Comparison of ENCODE assay signal across 9 cellular contexts in genomic region chr5:177370488-177371119, GRCh38. TPM values are rescaled to one million over a fixed set of nuclear protein-coding genes. Genes with fewer than 3 reads are reported as not detected.
DNase-seq lines count a peak whose midpoint lies in the region; ATAC-seq, FAIRE-seq and TF ChIP-seq lines count a peak whose summit lies in the region.
"Had no signal": no experiment of that assay in that cellular context is flagged by ENCODE, and none has a peak within 500 bp of the region (broad histone marks: within the 10 kb centered on the region; RNA-seq: fewer than 3 reads in every experiment).

No MANE protein-coding gene starts in this region.

- H3K79me1 ChIP-seq in H1 (ENCODE audit: low read depth, low read length) (peaks cover 7% of the 10 kb centered on the region; the same call in 1 of the 2 replicates), mesendoderm (ENCODE audit: low read length) (no peaks in the 10 kb centered on the region)

- no peak overlapping the region for H2BK12ac ChIP-seq in H1 (ENCODE audit: low read depth, low read length)

- peaks cover 1 to 14% (median 12%) of the 10 kb centered on the region in 4 experiments; a peak in 4 of 7 replicates for H3K27me3 ChIP-seq in H1 (replicated peaks in 1 of 4; ENCODE audit: control insufficient read depth in 3 of 4, extremely low read depth in 1 of 4, insufficient read depth in 3 of 4, low read length in 3 of 4)
- H3K27me3 ChIP-seq in mesendoderm (ENCODE audit: insufficient read depth, low read length, poor library complexity), result no peaks in the 10 kb centered on the region
- no peaks in the 10 kb centered on the region for H3K27me3 ChIP-seq in subcutaneous abdominal adipose tissue (ENCODE audit: control insufficient read depth in 5 of 5, insufficient read depth in 4 of 5, low read length in 5 of 5)

- H2BK20ac ChIP-seq in H1 (ENCODE audit: low read length), result no peak overlapping the region

- H3K9ac ChIP-seq in H1 (replicated peaks in 1 of 4; ENCODE audit: extremely low read depth in 1 of 4, low read depth in 3 of 4, low read length in 3 of 4), result 0 out of 7 replicates have a peak overlapping the region, but pooled peaks of 1 of the 4 experiments have one; percentile 31
- H3K9ac ChIP-seq in mesendoderm (ENCODE audit: low read length), result no peak overlapping the region
- H3K9ac ChIP-seq in subcutaneous abdominal adipose tissue (ENCODE audit: low read length in 5 of 5), result no peak overlapping the region

- peak; percentile 66 to 75 for TF ChIP-seq RAD21 in H1 (IDR thresholded peaks at IDR 0.05 in 1 of 2, conservative IDR thresholded peaks at IDR 0.05 in 1 of 2; ENCODE audit: low read depth in 2 of 2, low read length in 2 of 2)

- H2BK5ac ChIP-seq in H1 (ENCODE audit: low read depth, low read length), result peak overlapping the region; percentile 69; the same call in 1 of the 2 replicates
- no peak overlapping the region for H2BK5ac ChIP-seq in mesendoderm (ENCODE audit: low read length)

- H3K4me1 ChIP-seq in H1 (replicated peaks in 1 of 4; ENCODE audit: control insufficient read depth in 3 of 4, insufficient read depth in 4 of 4, low read length in 3 of 4), result peaks cover 8 to 36% (median 31%) of the 10 kb centered on the region in 4 experiments
- H3K4me1 ChIP-seq in mesendoderm (ENCODE audit: control insufficient read depth, low read depth, low read length), result peaks cover 12% of the 10 kb centered on the region
- H3K4me1 ChIP-seq in subcutaneous abdominal adipose tissue (ENCODE audit: control insufficient read depth in 5 of 5, insufficient read depth in 5 of 5, low read length in 5 of 5), result peaks cover 0 to 42% (median 33%) of the 10 kb centered on the region in 5 donors

- DNase-seq in CMK (ENCODE audit: low read depth), result peak; percentile 86
- DNase-seq in NCI-H1930 (lab: John Stamatoyannopoulos, UW), result peak; percentile 81
- DNase-seq in activated CD4-positive, alpha-beta T cell treated with anti-CD3 and anti-CD28 coated beads for 48 hours, result peak; percentile 77
- DNase-seq in H1 (ENCODE audit: low read depth in 1 of 2, low spot score in 2 of 2), result peak; percentile 93 to 99
- DNase-seq in mesendoderm, result peak; percentile 99

- H3K4me3 ChIP-seq in H1 (ENCODE audit: extremely low read depth in 1 of 4, insufficient read depth in 2 of 4, low read depth in 3 of 4, low read length in 4 of 4) (peak overlapping the region; percentile 23 to 63 (median 58); a peak in 6 of 8 replicates), mesendoderm (ENCODE audit: low read length) (no peak overlapping the region), subcutaneous abdominal adipose tissue (ENCODE audit: low read depth in 1 of 5, low read length in 5 of 5) (peak overlapping the region in 4 of 5 donors; percentile 55 to 75 (median 62))

- no peaks in the 10 kb centered on the region for H3K79me2 ChIP-seq in H1 (ENCODE audit: control insufficient read depth in 1 of 2, insufficient read depth in 2 of 2, low read length in 2 of 2)
- H3K79me2 ChIP-seq in mesendoderm (ENCODE audit: control insufficient read depth, insufficient read depth, low read length), result no peaks in the 10 kb centered on the region

- H3K14ac ChIP-seq in H1 (ENCODE audit: insufficient read length), result no peak overlapping the region

- H3K4ac ChIP-seq in H1 (replicated peaks; ENCODE audit: insufficient read length, low read depth, low read length) (no peak overlapping the region), mesendoderm (ENCODE audit: low read depth, low read length) (no peak overlapping the region)

- H4K8ac ChIP-seq in H1 (ENCODE audit: extremely low read depth, insufficient read depth, low read length) (no peak overlapping the region), mesendoderm (ENCODE audit: low read depth, low read length) (no peak overlapping the region)

- H2BK120ac ChIP-seq in H1 (replicated peaks; ENCODE audit: low read depth, low read length) (no peak overlapping the region), mesendoderm (ENCODE audit: low read depth, low read length) (no peak overlapping the region)

- H3K27ac ChIP-seq in H1 (ENCODE audit: low read depth, low read length), result 0 out of 2 replicates have a peak overlapping the region, but pooled peaks have one; percentile 60
- no peak overlapping the region for H3K27ac ChIP-seq in mesendoderm (ENCODE audit: low read depth, low read length)
- peak overlapping the region; percentile 54 for H3K27ac ChIP-seq in subcutaneous abdominal adipose tissue (ENCODE audit: low read depth, low read length)

- peak; percentile 28 for FAIRE-seq in H1 (lab: Jason Lieb, UNC)

- H4K5ac ChIP-seq in H1 (ENCODE audit: insufficient read length, low read depth, low read length), result no peak overlapping the region
- H4K5ac ChIP-seq in mesendoderm (ENCODE audit: low read length), result no peak overlapping the region

- H3K23me2 ChIP-seq in H1 (ENCODE audit: low read depth, low read length), result peaks cover 19% of the 10 kb centered on the region; the same call in 1 of the 2 replicates

- H3K4me2 ChIP-seq in H1 (ENCODE audit: insufficient read depth in 1 of 2, low read depth in 2 of 2, low read length in 2 of 2), result peak overlapping the region; percentile 53 to 79
- no peak overlapping the region for H3K4me2 ChIP-seq in mesendoderm (ENCODE audit: low read length)

- no peak overlapping the region; the same call in 1 of the 2 replicates for H2AFZ ChIP-seq in H1 (ENCODE audit: low read length)

- H2BK15ac ChIP-seq in H1 (ENCODE audit: low read length), result peak overlapping the region; percentile 98; the same call in 1 of the 2 replicates
- H2BK15ac ChIP-seq in mesendoderm (replicated peaks; ENCODE audit: low read depth), result no peak overlapping the region

- H3K18ac ChIP-seq in H1 (ENCODE audit: extremely low read depth, low read length), result peak overlapping the region; percentile 83; the same call in 1 of the 2 replicates
- H3K18ac ChIP-seq in mesendoderm (ENCODE audit: low read length), result peak overlapping the region; percentile 7

- no peak for TF ChIP-seq EP300 in H1 (IDR thresholded peaks at IDR 0.05; ENCODE audit: borderline replicate concordance in 1 of 2, low read depth in 2 of 2, low read length in 2 of 2)

- ATAC-seq in GM21825 (IDR thresholded peaks at IDR 0.05; ENCODE audit: unreplicated experiment), result peak; percentile 46
- no peak for ATAC-seq in HG03135 (IDR thresholded peaks at IDR 0.05; ENCODE audit: unreplicated experiment)

- no peak overlapping the region for H3K56ac ChIP-seq in H1 (replicated peaks; ENCODE audit: insufficient read length, low read depth, low read length)
- H3K56ac ChIP-seq in mesendoderm (ENCODE audit: low read length), result peak overlapping the region; percentile 69

- peak in 2 of 3 experiments; percentile 79 to 98; a peak in 3 of 4 replicates for TF ChIP-seq CTCF in H1 (IDR thresholded peaks at IDR 0.05; ENCODE audit: control extremely low read depth in 1 of 3, insufficient read depth in 1 of 3, low read depth in 1 of 3, low read length in 3 of 3)

- H2AK5ac ChIP-seq in H1 (ENCODE audit: low read depth, low read length), result 0 out of 2 replicates have a peak overlapping the region, but pooled peaks have one; percentile 75
- H2AK5ac ChIP-seq in mesendoderm (ENCODE audit: low read length), result no peak overlapping the region

- H3K36me3 ChIP-seq in H1 (ENCODE audit: control insufficient read depth in 2 of 4, insufficient read depth in 4 of 4, low read length in 3 of 4) (no peaks in the 10 kb centered on the region), mesendoderm (ENCODE audit: control insufficient read depth, insufficient read depth, low read length) (no peaks in the 10 kb centered on the region), subcutaneous abdominal adipose tissue (ENCODE audit: control insufficient read depth in 5 of 5, insufficient read depth in 5 of 5, low read length in 5 of 5) (peaks cover 0 to 15% (median 5%) of the 10 kb centered on the region in 5 donors)

- H3K23ac ChIP-seq in H1 (ENCODE audit: insufficient read length) (no peak overlapping the region), mesendoderm (ENCODE audit: low read length) (no peak overlapping the region)

- H3K9me3 ChIP-seq in H1 (ENCODE audit: insufficient read depth in 2 of 2, low read depth in 1 of 2, low read length in 1 of 2) (no peaks in the 10 kb centered on the region), subcutaneous abdominal adipose tissue (ENCODE audit: control insufficient read depth in 5 of 5, low read length in 5 of 5) (no peaks in the 10 kb centered on the region)

- H4K91ac ChIP-seq in H1 (replicated peaks; ENCODE audit: insufficient read length, low read length), result no peak overlapping the region

- 7% methylated on average over 15 of the region's 42 CpGs; no CpG with 5 or more reads in 1 of the 2 experiments for WGBS in H1 (ENCODE audit: extremely low coverage in 1 of 2, insufficient coverage in 1 of 2, insufficient read length in 1 of 2, insufficient replicate concordance in 2 of 2, low coverage in 1 of 2, low lambda C conversion rate in 2 of 2, missing lambda C conversion rate in 1 of 2), 2 experiments
- WGBS in mesendoderm (ENCODE audit: extremely low coverage, insufficient coverage, low lambda C conversion rate), result no CpG with 5 or more reads among the region's 42 CpGs

- 0 out of 3 replicates have a peak, but pooled peaks of 1 of the 2 experiments have one; percentile 16 for TF ChIP-seq POLR2A in H1 (IDR thresholded peaks at IDR 0.05; ENCODE audit: control extremely low read depth in 1 of 2, low read depth in 2 of 2, low read length in 2 of 2)

- CTCF ChIA-PET in H1 (lab: Charles Lee; ENCODE audit: partially characterized antibody), result interaction anchor here (0.6 to 16.9 kb wide), 25 partner anchors 8 to 718 kb away, joined by 3 to 363 read pairs (median 6); partner anchors contain the start of genes GRK6, LMAN2, MXD3 and PFN3

- POLR2A ChIA-PET in H1 (lab: Charles Lee; ENCODE audit: partially characterized antibody), result interaction anchor here (0.6 to 4.4 kb wide), 8 partner anchors 19 to 85 kb away, joined by 3 to 18 read pairs (median 4); partner anchors contain the start of genes GRK6 and LMAN2

- peaks cover 0 to 8% of the 10 kb centered on the region in 2 experiments for H4K20me1 ChIP-seq in H1 (replicated peaks in 1 of 2; ENCODE audit: control insufficient read depth in 1 of 2, insufficient read depth in 2 of 2, low read length in 2 of 2)

RNA-seq across cellular contexts. Expression of gene RGS14, which starts 12.9 kb away (rescaled TPM):
- 20.6 and 24.4 TPM in 2 replicates for total RNA-seq in H1 (2021; fragmentation: NEBNext Ultra II Directional; extraction: Animal tissue kit (Norgen Biotek cat#: 25700))
- 46.1 and 66.5 TPM in 2 replicates for polyA plus RNA-seq in H1 (2011; rRNA removed)
- 51.6 TPM for polyA plus RNA-seq in H1 (2011; cell fraction: cytosol; rRNA removed)
- 82.0 TPM for polyA plus RNA-seq in H1 (2011; cell fraction: nucleus; rRNA removed)
- polyA plus RNA-seq in H1 (2012, experiment 1 of 2), result 20.9 to 27.7 TPM (median 23.7 TPM) in 4 replicates
- 29.1 TPM for polyA plus RNA-seq in H1 (2012, experiment 2 of 2)
- 36.7 TPM for polyA plus RNA-seq in H1 (2013, experiment 1 of 2)
- 35.2 TPM for polyA plus RNA-seq in H1 (2013, experiment 2 of 2)
- polyA minus RNA-seq in H1 (2011; rRNA and poly(A)+ RNA removed), result 11.1 and 11.2 TPM in 2 replicates
- 12.8 TPM for polyA minus RNA-seq in H1 (2011; cell fraction: cytosol; rRNA and poly(A)+ RNA removed)
- 22.4 TPM for polyA minus RNA-seq in H1 (2011; cell fraction: nucleus; rRNA and poly(A)+ RNA removed)
- polyA plus RNA-seq in mesendoderm (2013, experiment 1 of 2), result 8.6 TPM
- 8.8 TPM for polyA plus RNA-seq in mesendoderm (2013, experiment 2 of 2)

RNA-seq across cellular contexts. Expression of gene SLC34A1, which starts 13.6 kb away (rescaled TPM):
- total RNA-seq in H1 (2021; fragmentation: NEBNext Ultra II Directional; extraction: Animal tissue kit (Norgen Biotek cat#: 25700)), result not detected in 2 replicates
- not detected in 2 replicates for polyA plus RNA-seq in H1 (2011; rRNA removed)
- not detected for polyA plus RNA-seq in H1 (2011; cell fraction: cytosol; rRNA removed)
- polyA plus RNA-seq in H1 (2011; cell fraction: nucleus; rRNA removed), result not detected
- polyA plus RNA-seq in H1 (2012, experiment 1 of 2), result not detected in 4 replicates
- polyA plus RNA-seq in H1 (2012, experiment 2 of 2), result not detected
- not detected for polyA plus RNA-seq in H1 (2013, experiment 1 of 2)
- not detected for polyA plus RNA-seq in H1 (2013, experiment 2 of 2)
- polyA minus RNA-seq in H1 (2011; rRNA and poly(A)+ RNA removed), result not detected in 2 replicates
- polyA minus RNA-seq in H1 (2011; cell fraction: cytosol; rRNA and poly(A)+ RNA removed), result not detected
- polyA minus RNA-seq in H1 (2011; cell fraction: nucleus; rRNA and poly(A)+ RNA removed), result not detected
- polyA plus RNA-seq in mesendoderm (2013, experiment 1 of 2), result not detected
- polyA plus RNA-seq in mesendoderm (2013, experiment 2 of 2), result not detected
- total RNA-seq: LHCN-M2 had no signal

RNA-seq across cellular contexts. Expression of gene LMAN2, which starts 19.1 kb away (rescaled TPM):
- 116 and 119 TPM in 2 replicates for total RNA-seq in H1 (2021; fragmentation: NEBNext Ultra II Directional; extraction: Animal tissue kit (Norgen Biotek cat#: 25700))
- polyA plus RNA-seq in H1 (2011; rRNA removed), result 225 and 357 TPM in 2 replicates
- 233 TPM for polyA plus RNA-seq in H1 (2011; cell fraction: cytosol; rRNA removed)
- 287 TPM for polyA plus RNA-seq in H1 (2011; cell fraction: nucleus; rRNA removed)
- polyA plus RNA-seq in H1 (2012, experiment 1 of 2), result 71.3 to 172 TPM (median 159 TPM) in 4 replicates
- 312 TPM for polyA plus RNA-seq in H1 (2012, experiment 2 of 2)
- 320 TPM for polyA plus RNA-seq in H1 (2013, experiment 1 of 2)
- polyA plus RNA-seq in H1 (2013, experiment 2 of 2), result 368 TPM
- polyA minus RNA-seq in H1 (2011; rRNA and poly(A)+ RNA removed), result 177 and 184 TPM in 2 replicates
- polyA minus RNA-seq in H1 (2011; cell fraction: cytosol; rRNA and poly(A)+ RNA removed), result 176 TPM
- 115 TPM for polyA minus RNA-seq in H1 (2011; cell fraction: nucleus; rRNA and poly(A)+ RNA removed)
- 179 TPM for polyA plus RNA-seq in mesendoderm (2013, experiment 1 of 2)
- polyA plus RNA-seq in mesendoderm (2013, experiment 2 of 2), result 188 TPM

RNA-seq across cellular contexts. Expression of gene PFN3, which starts 29.9 kb away (rescaled TPM):
- total RNA-seq in H1 (2021; fragmentation: NEBNext Ultra II Directional; extraction: Animal tissue kit (Norgen Biotek cat#: 25700)), result not detected in 2 replicates
- not detected in 2 replicates for polyA plus RNA-seq in H1 (2011; rRNA removed)
- not detected for polyA plus RNA-seq in H1 (2011; cell fraction: cytosol; rRNA removed)
- polyA plus RNA-seq in H1 (2011; cell fraction: nucleus; rRNA removed), result not detected
- polyA plus RNA-seq in H1 (2012, experiment 1 of 2), result not detected in 4 replicates
- polyA plus RNA-seq in H1 (2012, experiment 2 of 2), result not detected
- polyA plus RNA-seq in H1 (2013, experiment 1 of 2), result not detected
- polyA plus RNA-seq in H1 (2013, experiment 2 of 2), result not detected
- not detected in 2 replicates for polyA minus RNA-seq in H1 (2011; rRNA and poly(A)+ RNA removed)
- not detected for polyA minus RNA-seq in H1 (2011; cell fraction: cytosol; rRNA and poly(A)+ RNA removed)
- not detected for polyA minus RNA-seq in H1 (2011; cell fraction: nucleus; rRNA and poly(A)+ RNA removed)
- not detected for polyA plus RNA-seq in mesendoderm (2013, experiment 1 of 2)
- not detected for polyA plus RNA-seq in mesendoderm (2013, experiment 2 of 2)
- total RNA-seq: LHCN-M2 had no signal

RNA-seq across cellular contexts. Expression of gene F12, which starts 38.8 kb away (rescaled TPM):
- total RNA-seq in H1 (2021; fragmentation: NEBNext Ultra II Directional; extraction: Animal tissue kit (Norgen Biotek cat#: 25700)), result 5.4 and 6.5 TPM in 2 replicates
- polyA plus RNA-seq in H1 (2011; rRNA removed), result 7.8 and 12.0 TPM in 2 replicates
- 6.0 TPM for polyA plus RNA-seq in H1 (2011; cell fraction: cytosol; rRNA removed)
- 5.0 TPM for polyA plus RNA-seq in H1 (2011; cell fraction: nucleus; rRNA removed)
- polyA plus RNA-seq in H1 (2012, experiment 1 of 2), result 3.5 to 7.1 TPM (median 4.9 TPM) in 4 replicates
- 3.5 TPM for polyA plus RNA-seq in H1 (2012, experiment 2 of 2)
- 2.6 TPM for polyA plus RNA-seq in H1 (2013, experiment 1 of 2)
- 3.1 TPM for polyA plus RNA-seq in H1 (2013, experiment 2 of 2)
- 0.85 and 0.88 TPM in 2 replicates for polyA minus RNA-seq in H1 (2011; rRNA and poly(A)+ RNA removed)
- 2.3 TPM for polyA minus RNA-seq in H1 (2011; cell fraction: cytosol; rRNA and poly(A)+ RNA removed)
- polyA minus RNA-seq in H1 (2011; cell fraction: nucleus; rRNA and poly(A)+ RNA removed), result 2.7 TPM
- 0.24 TPM for polyA plus RNA-seq in mesendoderm (2013, experiment 1 of 2)
- polyA plus RNA-seq in mesendoderm (2013, experiment 2 of 2), result 0.25 TPM
